ENCODE assay signal across 20 cellular contexts in the genomic region with DNA sequence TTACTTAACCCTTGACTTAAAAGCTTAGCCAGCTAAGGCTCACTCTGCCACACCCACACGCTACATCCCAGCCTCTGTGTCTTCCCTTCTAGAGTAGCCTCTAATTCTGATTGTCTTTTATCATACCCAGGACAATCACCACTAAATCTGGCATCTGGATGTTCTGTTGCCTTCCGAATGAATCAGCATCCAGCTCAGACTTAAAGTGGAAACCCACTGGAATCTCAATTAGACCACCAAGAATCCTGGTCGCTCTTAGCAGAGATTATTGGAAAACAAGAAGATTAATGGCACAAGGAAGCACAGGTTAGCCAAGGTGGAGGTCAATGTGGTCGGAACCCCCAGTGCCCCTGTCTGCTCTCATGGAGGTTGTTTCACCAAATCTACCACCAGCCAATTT.
DNase-seq lines count a peak whose midpoint lies in the region; ATAC-seq and TF ChIP-seq lines count a peak whose summit lies in the region.
"Had no signal": no experiment of that assay in that cellular context is flagged by ENCODE, and none has a peak within 500 bp of the region (broad histone marks: within the 10 kb centered on the region; RNA-seq: fewer than 3 reads in every experiment).

No MANE protein-coding gene starts in this region.

- H3K9me3 ChIP-seq in mucosa of descending colon: no peaks in the 10 kb centered on the region
- H3K9me3 ChIP-seq: BLaER1 had no signal

- H3K4me3 ChIP-seq in H7 (ENCODE audit: insufficient read depth, low read depth, low read length): no peak overlapping the region
- H3K4me3 ChIP-seq in mucosa of descending colon: no peak overlapping the region
- H3K4me3 ChIP-seq: BLaER1, GM23338 had no signal

- no peaks in the 10 kb centered on the region for H3K27me3 ChIP-seq in H7 (ENCODE audit: control insufficient read depth, insufficient read depth, low read length)
- H3K27me3 ChIP-seq: BLaER1 had no signal

- no peaks in the 10 kb centered on the region for H3K4me1 ChIP-seq in mucosa of descending colon (ENCODE audit: low read depth)
- H3K4me1 ChIP-seq: BLaER1 had no signal

- DNase-seq in H7 (peak; percentile 4), RPMI7951 (ENCODE audit: low read depth) (peak; percentile 52), myocyte (ENCODE audit: low read depth) (peak; percentile 79), type B pancreatic cell (ENCODE audit: extremely low spot score, unreplicated experiment) (peak; percentile 2), mucosa of descending colon (no peak)
- no peak for DNase-seq in activated T-helper 2 cell treated with anti-CD3 and anti-CD28 coated beads, Interferon-gamma antibody, Interleukin-2, Interleukin-4, amounts not matched to agents 10 μg/mL and 5 μg/mL and 100 μg/mL, durations not matched to agents 14 hours and 24 hours and 36 hours (ENCODE audit: low spot score)
- no peak for DNase-seq in stimulated activated naive CD4-positive, alpha-beta T cell treated with Interleukin-2 at 50 U/mL for 16 hours (lab: John Stamatoyannopoulos, UW)
- DNase-seq: 8988T; CD4-positive, alpha-beta memory T cell; DMS153; DMS79; GF-D8; HFFc6 had no signal

- TF ChIP-seq CTCF in type B pancreatic cell (conservative IDR thresholded peaks at IDR 0.05): no peak
- TF ChIP-seq CTCF in mucosa of descending colon (IDR thresholded peaks at IDR 0.05): no peak

- peaks cover 5% of the 10 kb centered on the region for H3K9me3 Mint-ChIP-seq in type B pancreatic cell
- H3K9me3 Mint-ChIP-seq in activated T-helper 2 cell treated with anti-CD3 and anti-CD28 coated beads, Interferon-gamma antibody, Interleukin-2, Interleukin-4, amounts not matched to agents 10 μg/mL and 5 μg/mL and 100 μg/mL, durations not matched to agents 14 hours and 24 hours and 36 hours: peaks cover 23% of the 10 kb centered on the region

- intact Hi-C loops in activated T-helper 2 cell treated with anti-CD3 and anti-CD28 coated beads, Interferon-gamma antibody, Interleukin-2, Interleukin-4, amounts not matched to agents 10 μg/mL and 5 μg/mL and 100 μg/mL, durations not matched to agents 14 hours and 24 hours and 36 hours (cut with micrococcal nuclease): no loop called here
- intact Hi-C loops in mucosa of descending colon (cut with DNase I, micrococcal nuclease): no loop called here

- no peak overlapping the region for H3K4me3 Mint-ChIP-seq in type B pancreatic cell
- H3K4me3 Mint-ChIP-seq in activated T-helper 2 cell treated with anti-CD3 and anti-CD28 coated beads, Interferon-gamma antibody, Interleukin-2, Interleukin-4, amounts not matched to agents 10 μg/mL and 5 μg/mL and 100 μg/mL, durations not matched to agents 14 hours and 24 hours and 36 hours (ENCODE audit: low read depth): no peak overlapping the region
- H3K4me3 Mint-ChIP-seq: CD14-positive monocyte; CD4-positive, alpha-beta memory T cell; GM23338; HFFc6; IgD-negative memory B cell had no signal

- no peaks in the 10 kb centered on the region for H3K4me1 Mint-ChIP-seq in type B pancreatic cell (ENCODE audit: unreplicated experiment)
- H3K4me1 Mint-ChIP-seq in activated T-helper 2 cell treated with anti-CD3 and anti-CD28 coated beads, Interferon-gamma antibody, Interleukin-2, Interleukin-4, amounts not matched to agents 10 μg/mL and 5 μg/mL and 100 μg/mL, durations not matched to agents 14 hours and 24 hours and 36 hours (ENCODE audit: low read depth): no peaks in the 10 kb centered on the region
- H3K4me1 Mint-ChIP-seq: CD14-positive monocyte; CD4-positive, alpha-beta memory T cell; GM23338 had no signal

- ATAC-seq in HG02885 (IDR thresholded peaks at IDR 0.05; ENCODE audit: poor library complexity, unreplicated experiment) (no peak), mucosa of descending colon (no peak)
- ATAC-seq: GM23338, HCT116, HepG2 had no signal

- no peak overlapping the region for H3K27ac Mint-ChIP-seq in type B pancreatic cell
- no peak overlapping the region for H3K27ac Mint-ChIP-seq in activated T-helper 2 cell treated with anti-CD3 and anti-CD28 coated beads, Interferon-gamma antibody, Interleukin-2, Interleukin-4, amounts not matched to agents 10 μg/mL and 5 μg/mL and 100 μg/mL, durations not matched to agents 14 hours and 24 hours and 36 hours
- H3K27ac Mint-ChIP-seq: CD14-positive monocyte; CD4-positive, alpha-beta memory T cell; GM23338; HFFc6; IgD-negative memory B cell had no signal

- no peaks in the 10 kb centered on the region for H3K27me3 Mint-ChIP-seq in type B pancreatic cell
- H3K27me3 Mint-ChIP-seq in activated T-helper 2 cell treated with anti-CD3 and anti-CD28 coated beads, Interferon-gamma antibody, Interleukin-2, Interleukin-4, amounts not matched to agents 10 μg/mL and 5 μg/mL and 100 μg/mL, durations not matched to agents 14 hours and 24 hours and 36 hours (ENCODE audit: low read depth): no peaks in the 10 kb centered on the region
- H3K27me3 Mint-ChIP-seq: CD4-positive, alpha-beta memory T cell; IgD-negative memory B cell had no signal

- H3K36me3 ChIP-seq in H7 (replicated peaks; ENCODE audit: control insufficient read depth, insufficient read depth, low read length): no peaks in the 10 kb centered on the region
- no peaks in the 10 kb centered on the region for H3K36me3 ChIP-seq in mucosa of descending colon (ENCODE audit: low read depth)
- H3K36me3 ChIP-seq: BLaER1 had no signal

- peaks cover 4% of the 10 kb centered on the region for H3K36me3 Mint-ChIP-seq in type B pancreatic cell
- H3K36me3 Mint-ChIP-seq in activated T-helper 2 cell treated with anti-CD3 and anti-CD28 coated beads, Interferon-gamma antibody, Interleukin-2, Interleukin-4, amounts not matched to agents 10 μg/mL and 5 μg/mL and 100 μg/mL, durations not matched to agents 14 hours and 24 hours and 36 hours (ENCODE audit: low read depth): no peaks in the 10 kb centered on the region
- H3K36me3 Mint-ChIP-seq: CD14-positive monocyte; CD4-positive, alpha-beta memory T cell had no signal

Comparison
In these comparisons a context has a peak if more than half of its experiments do, and no peak if none do; other contexts are left out.
1. DNase-seq: peak in H7 (single experiment), RPMI7951 (single experiment), myocyte (single experiment) and type B pancreatic cell (single experiment); none in activated T-helper 2 cell treated with anti-CD3 and anti-CD28 coated beads, Interferon-gamma antibody, Interleukin-2, Interleukin-4, amounts not matched to agents 10 μg/mL and 5 μg/mL and 100 μg/mL, durations not matched to agents 14 hours and 24 hours and 36 hours (single experiment), mucosa of descending colon (0 of 3) and stimulated activated naive CD4-positive, alpha-beta T cell treated with Interleukin-2 at 50 U/mL for 16 hours (single experiment).